In the genomic region with DNA sequence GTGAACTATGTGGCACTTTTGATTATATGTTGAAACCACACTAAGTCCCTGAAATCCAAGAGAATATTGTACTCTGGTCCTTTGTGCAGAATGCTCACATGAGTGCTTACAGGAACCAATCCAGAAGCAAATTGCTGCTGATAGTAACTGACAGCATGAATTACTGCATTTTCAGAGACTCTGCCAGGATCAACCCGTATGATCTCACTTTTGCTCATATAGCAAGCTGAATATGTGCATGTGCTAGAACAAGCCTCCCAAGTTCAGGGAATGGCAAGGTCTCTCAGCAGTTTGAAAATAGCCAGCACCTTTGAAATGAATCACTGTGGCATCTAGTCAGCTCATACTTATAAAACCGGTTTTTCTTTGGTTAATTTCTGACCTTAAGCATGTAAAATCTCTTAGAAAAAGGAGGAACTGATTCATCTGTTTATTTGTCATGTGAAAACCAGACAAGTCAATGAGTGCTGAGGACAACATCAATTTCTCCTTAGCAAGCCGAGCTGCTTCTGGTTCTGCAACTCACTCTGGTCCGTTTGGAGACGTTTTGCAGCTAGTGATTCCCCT, we compare ENCODE assay signal across 8 cellular contexts.
DNase-seq lines count a peak whose midpoint lies in the region; ATAC-seq, FAIRE-seq and TF ChIP-seq lines count a peak whose summit lies in the region.

No MANE protein-coding gene starts in this region.

- no peak overlapping the region for H2AFZ ChIP-seq in PC-3 (ENCODE audit: low read length)

- peak overlapping the region; percentile 65 for H3K4me2 ChIP-seq in PC-3 (ENCODE audit: low read length)

- POLR2A ChIA-PET in PC-3 (lab: Charles Lee; ENCODE audit: unreplicated experiment) = interaction anchor here (0.6 kb wide), 2 partner anchors 9 to 84 kb away, joined by 3 to 4 read pairs; no protein-coding TSS in a partner anchor

- H3K27me3 ChIP-seq in PC-3 (ENCODE audit: low read length) (no peaks in the 10 kb centered on the region), lower lobe of right lung (ENCODE audit: low read depth) (no peaks in the 10 kb centered on the region), Peyer's patch (no peaks in the 10 kb centered on the region), WERI-Rb-1 (ENCODE audit: insufficient read depth, low read depth, severe bottlenecking) (no peaks in the 10 kb centered on the region)

- no peaks in the 10 kb centered on the region for H3K79me2 ChIP-seq in PC-3 (ENCODE audit: low read length)

- no peak overlapping the region for H3K4me3 ChIP-seq in PC-3 (ENCODE audit: low read length)
- no peak overlapping the region for H3K4me3 ChIP-seq in lower lobe of right lung
- H3K4me3 ChIP-seq in Peyer's patch = no peak overlapping the region
- H3K4me3 ChIP-seq in WERI-Rb-1 (ENCODE audit: low read depth, low read length) = no peak overlapping the region

- H4K20me1 ChIP-seq in PC-3 (ENCODE audit: low read length) = no peaks in the 10 kb centered on the region

- no TSS peak for BruUV-seq in PC-3 (replicated peaks; lab: Mats Ljungman, UMichigan)

- DNase-seq in GM12891 (ENCODE audit: insufficient read length, low spot score) (no peak), H4 (ENCODE audit: low spot score) (peak; percentile 45), PC-3 (peak; percentile 94), lower lobe of right lung (no peak), Peyer's patch (no peak), WERI-Rb-1 (no peak), nephron progenitor cell (no peak)
- DNase-seq in activated T-cell treated with anti-CD3 and anti-CD28 coated beads, Interleukin-2, amount 50 U/mL, for 1 hour = no peak

- H3K4me3 Mint-ChIP-seq in nephron progenitor cell = no peak overlapping the region

- no peaks in the 10 kb centered on the region for H3K9me2 ChIP-seq in PC-3 (replicated peaks; ENCODE audit: low read length)

- H3K9me3 ChIP-seq in PC-3 (ENCODE audit: low read length) (no peaks in the 10 kb centered on the region), lower lobe of right lung (no peaks in the 10 kb centered on the region), Peyer's patch (no peaks in the 10 kb centered on the region), WERI-Rb-1 (ENCODE audit: severe bottlenecking) (no peaks in the 10 kb centered on the region)

- intact Hi-C loops in PC-3 (cut with micrococcal nuclease) (loop anchor here (5.0 kb wide), 2 partner anchors 50 to 80 kb away; no protein-coding TSS in a partner anchor), lower lobe of right lung (cut with DNase I) (no loop called here)

- H3F3A ChIP-seq in PC-3 (ENCODE audit: low read length, unreplicated experiment) = peaks cover 6% of the 10 kb centered on the region

- CTCF ChIA-PET in PC-3 (lab: Charles Lee) = interaction anchor here (0.6 to 0.7 kb wide), 2 partner anchors 144 to 303 kb away, joined by 3 read pairs; no protein-coding TSS in a partner anchor

- H3K27ac Mint-ChIP-seq in nephron progenitor cell = no peak overlapping the region

- peak; percentile 28 for FAIRE-seq in GM12891 (lab: Jason Lieb, UNC)

- peak overlapping the region; percentile 69 for H3K27ac ChIP-seq in PC-3 (ENCODE audit: low read length)
- H3K27ac ChIP-seq in lower lobe of right lung = peak overlapping the region; percentile 4
- H3K27ac ChIP-seq in Peyer's patch = no peak overlapping the region
- no peak overlapping the region for H3K27ac ChIP-seq in WERI-Rb-1

- no peaks in the 10 kb centered on the region for H3K36me3 Mint-ChIP-seq in nephron progenitor cell (ENCODE audit: low read depth)

- H3K9ac ChIP-seq in PC-3 (ENCODE audit: low read length) = no peak overlapping the region

- peaks cover 2% of the 10 kb centered on the region for H3K27me3 Mint-ChIP-seq in nephron progenitor cell (ENCODE audit: low read depth, poor library complexity)

- H3K4me1 Mint-ChIP-seq in nephron progenitor cell = peaks cover 13% of the 10 kb centered on the region

- ATAC-seq in PC-3 (peak; percentile 92), lower lobe of right lung (peak; percentile 47 to 62)

- TF ChIP-seq CTCF in PC-3 (conservative IDR thresholded peaks at IDR 0.05; ENCODE audit: low read depth, low read length) = no peak
- no peak for TF ChIP-seq CTCF in lower lobe of right lung (IDR thresholded peaks at IDR 0.05)
- no peak for TF ChIP-seq CTCF in Peyer's patch (IDR thresholded peaks at IDR 0.05)
- TF ChIP-seq CTCF in WERI-Rb-1 (IDR thresholded peaks at IDR 0.05; ENCODE audit: low read depth, low read length) = no peak
- no peak for TF ChIP-seq CTCF in nephron progenitor cell (IDR thresholded peaks at IDR 0.05)

- no peaks in the 10 kb centered on the region for H3K9me3 Mint-ChIP-seq in nephron progenitor cell

- H3K4me1 ChIP-seq in PC-3 (ENCODE audit: insufficient read depth, low read length) = peaks cover 50% of the 10 kb centered on the region
- H3K4me1 ChIP-seq in lower lobe of right lung = no peaks in the 10 kb centered on the region
- peaks cover 0 to 7% (median 0%) of the 10 kb centered on the region in 4 donors for H3K4me1 ChIP-seq in Peyer's patch

- H3K36me3 ChIP-seq in PC-3 (ENCODE audit: low read depth, low read length) (no peaks in the 10 kb centered on the region), lower lobe of right lung (no peaks in the 10 kb centered on the region), Peyer's patch (no peaks in the 10 kb centered on the region), WERI-Rb-1 (no peaks in the 10 kb centered on the region)

- no peak for TF ChIP-seq POLR2A in GM12891 (IDR thresholded peaks at IDR 0.05; ENCODE audit: low read depth, low read length)
- TF ChIP-seq POLR2A in Peyer's patch (IDR thresholded peaks at IDR 0.05) = no peak

TF ChIP-seq in GM12891, 5 proteins besides CTCF, POLR2A, EP300 and RAD21:
- TF ChIP-seq POU2F2 (IDR thresholded peaks at IDR 0.05; ENCODE audit: low read depth, low read length) (no peak), SPI1 (IDR thresholded peaks at IDR 0.05; ENCODE audit: low read depth, low read length) (peak; percentile 90), TAF1 (IDR thresholded peaks at IDR 0.05; ENCODE audit: low read depth, low read length) (no peak), PAX5 (IDR thresholded peaks at IDR 0.05; ENCODE audit: insufficient read depth, low read length, severe bottlenecking) (no peak)
TF ChIP-seq in GM12891: peak in this region for 1.

Comparison
In these comparisons a context has a peak if more than half of its experiments do, and no peak if none do; other contexts are left out.
1. DNase-seq: peak in H4 (single experiment) and PC-3 (single experiment); none in GM12891 (single experiment), lower lobe of right lung (single experiment), Peyer's patch (0 of 3), activated T-cell treated with anti-CD3 and anti-CD28 coated beads, Interleukin-2, amount 50 U/mL, for 1 hour (single experiment), WERI-Rb-1 (single experiment) and nephron progenitor cell (single experiment).
2. H3K27ac ChIP-seq: peak in PC-3 (single experiment) and lower lobe of right lung (single experiment); none in Peyer's patch (0 of 4) and WERI-Rb-1 (single experiment).